ENCODE assay signal across 28 cellular contexts in genomic region chr2:112723995-112724394, GRCh38. TPM values are rescaled to one million over a fixed set of nuclear protein-coding genes. Genes with fewer than 3 reads are reported as not detected.
"Had no signal": no experiment of that assay in that cellular context is flagged by ENCODE, and none has a peak within 500 bp of the region (broad histone marks: within the 10 kb centered on the region; RNA-seq: fewer than 3 reads in every experiment).

No MANE protein-coding gene starts in this region.

- ATAC-seq: esophagus mucosa; gastrocnemius medialis; heart right ventricle; natural killer cell; right cardiac atrium; stimulated activated naive B cell treated with anti-CD40 and anti-IgM and Interleukin-4, amounts not matched to agents 10 μg/mL and 1 μg/mL and 100 μg/mL, for 72 hours; stimulated activated naive CD8-positive, alpha-beta T cell treated with anti-CD3 and anti-CD28 coated beads, Interleukin-15, amount 100 ng/mL, for 72 hours had no signal

- H3K9me3 ChIP-seq: colonic mucosa, gastrocnemius medialis, heart right ventricle, ovary, testis, tibial nerve, upper lobe of right lung, vagina had no signal

- H3K27ac Mint-ChIP-seq: natural killer cell; progenitor cell of endocrine pancreas; stimulated activated naive CD8-positive, alpha-beta T cell treated with anti-CD3 and anti-CD28 coated beads, Interleukin-15, amount 100 ng/mL, for 72 hours had no signal

- H3K9me3 Mint-ChIP-seq: natural killer cell; neural crest cell; stimulated activated naive B cell treated with anti-CD40 and anti-IgM and Interleukin-4, amounts not matched to agents 10 μg/mL and 1 μg/mL and 100 μg/mL, for 72 hours; stimulated activated naive CD8-positive, alpha-beta T cell treated with anti-CD3 and anti-CD28 coated beads, Interleukin-15, amount 100 ng/mL, for 72 hours had no signal

- FAIRE-seq: islet of Langerhans had no signal

- H3K36me3 ChIP-seq: colonic mucosa, gastrocnemius medialis, heart right ventricle, ovary, tibial nerve, upper lobe of right lung, vagina had no signal

- H3K27ac ChIP-seq: colonic mucosa, dorsolateral prefrontal cortex, gastrocnemius medialis, ovary, testis, tibial nerve, upper lobe of right lung, vagina had no signal

- H3K4me1 Mint-ChIP-seq: neural crest cell had no signal

- H3K4me3 Mint-ChIP-seq: natural killer cell; neural crest cell; stimulated activated naive B cell treated with anti-CD40 and anti-IgM and Interleukin-4, amounts not matched to agents 10 μg/mL and 1 μg/mL and 100 μg/mL, for 72 hours; stimulated activated naive CD8-positive, alpha-beta T cell treated with anti-CD3 and anti-CD28 coated beads, Interleukin-15, amount 100 ng/mL, for 72 hours had no signal

- H3K4me3 ChIP-seq: colonic mucosa, dorsolateral prefrontal cortex, gastrocnemius medialis, heart right ventricle, ovary, testis, tibial nerve, upper lobe of right lung, vagina had no signal

- H3K27me3 ChIP-seq: colonic mucosa, dorsolateral prefrontal cortex, gastrocnemius medialis, ovary, testis, tibial nerve, upper lobe of right lung, vagina had no signal

- H3K4me1 ChIP-seq: colonic mucosa, gastrocnemius medialis, vagina had no signal

- DNase-seq: colonic mucosa; dorsolateral prefrontal cortex; effector CD8-positive, alpha-beta T cell; gastrocnemius medialis; heart right ventricle; hypothalamus; kidney glomerular epithelial cell; natural killer cell; nucleus accumbens; ovary; right cardiac atrium; stimulated activated CD4-positive, alpha-beta T cell treated with anti-CD3 and anti-CD28 coated beads, Interleukin-4, amount 100 ng/mL, for 1 hour; stimulated activated CD8-positive, alpha-beta memory T cell treated with anti-CD3 and anti-CD28 coated beads, Interleukin-4, amount 100 ng/mL, for 48 hours; stimulated activated naive B cell treated with anti-CD40 and anti-IgM and Interleukin-4, amounts not matched to agents 10 μg/mL and 1 μg/mL and 100 μg/mL, for 72 hours; stimulated activated naive CD8-positive, alpha-beta T cell treated with anti-CD3 and anti-CD28 coated beads, Interleukin-15, amount 100 ng/mL, for 72 hours; testis; upper lobe of right lung had no signal

- H3K36me3 Mint-ChIP-seq: natural killer cell; stimulated activated naive B cell treated with anti-CD40 and anti-IgM and Interleukin-4, amounts not matched to agents 10 μg/mL and 1 μg/mL and 100 μg/mL, for 72 hours had no signal

RNA-seq across cellular contexts. Expression of gene NT5DC4, which starts 3.2 kb away (rescaled TPM):
- total RNA-seq: colonic mucosa, esophagus mucosa, fibroblast of lung, gastrocnemius medialis, lung microvascular endothelial cell, myocyte, neural crest cell, ovary, progenitor cell of endocrine pancreas, right cardiac atrium, subcutaneous adipose tissue, tibial nerve, upper lobe of right lung, vagina had no signal
- polyA plus RNA-seq: fibroblast of lung, heart right ventricle, liver, ovary, right cardiac atrium had no signal

RNA-seq across cellular contexts. Expression of gene CKAP2L, which starts 40.4 kb away (rescaled TPM):
- total RNA-seq: tibial nerve had no signal
- polyA plus RNA-seq: right cardiac atrium had no signal
